ENCODE assay signal across 18 cellular contexts in genomic region chr10:121672733-121673132, GRCh38.
DNase-seq lines count a peak whose midpoint lies in the region; ATAC-seq, FAIRE-seq and TF ChIP-seq lines count a peak whose summit lies in the region.
"Had no signal": no experiment of that assay in that cellular context is flagged by ENCODE, and none has a peak within 500 bp of the region (broad histone marks: within the 10 kb centered on the region; RNA-seq: fewer than 3 reads in every experiment).

No MANE protein-coding gene starts in this region.

- TF ChIP-seq CTCF in H9 (conservative IDR thresholded peaks at IDR 0.05) (peak; percentile 18; the same call in 2 of the 3 replicates), H1 (IDR thresholded peaks at IDR 0.05; ENCODE audit: control extremely low read depth in 1 of 3, insufficient read depth in 1 of 3, low read depth in 1 of 3, low read length in 3 of 3) (peak in 2 of 3 experiments; percentile 15 to 38; a peak in 3 of 4 replicates), neural progenitor cell (IDR thresholded peaks at IDR 0.05) (no peak), esophagus squamous epithelium (IDR thresholded peaks at IDR 0.05) (no peak)

- H3K4ac ChIP-seq in H9 (ENCODE audit: low read depth, low read length): no peak overlapping the region
- no peak overlapping the region for H3K4ac ChIP-seq in H1 (replicated peaks; ENCODE audit: insufficient read length, low read depth, low read length)

- H3K14ac ChIP-seq in H9 (ENCODE audit: insufficient read depth, low read length) (no peak overlapping the region), H1 (ENCODE audit: insufficient read length) (no peak overlapping the region)

- CTCF ChIA-PET in H1 (lab: Charles Lee; ENCODE audit: partially characterized antibody): interaction anchor here (0.8 to 4.0 kb wide), 3 partner anchors 11 to 30 kb away, joined by 3 to 25 read pairs (median 5); no protein-coding TSS in a partner anchor

- TF ChIP-seq POLR2A in H1 (IDR thresholded peaks at IDR 0.05; ENCODE audit: control extremely low read depth in 1 of 2, low read depth in 2 of 2, low read length in 2 of 2): no peak
- no peak for TF ChIP-seq POLR2A in esophagus squamous epithelium (IDR thresholded peaks at IDR 0.05)

- H3K27ac ChIP-seq in BLaER1 (no peak overlapping the region), H9 (ENCODE audit: insufficient read length, low read depth, low read length) (no peak overlapping the region), H1 (ENCODE audit: low read depth, low read length) (no peak overlapping the region), neural progenitor cell (no peak overlapping the region), esophagus squamous epithelium (no peak overlapping the region)
- H3K27ac ChIP-seq: C4-2B, HL-60 had no signal

- no peak for FAIRE-seq in H1 (lab: Jason Lieb, UNC)
- FAIRE-seq: D721Med, G401.6, GM12891 had no signal

- DNase-seq in H9 (no peak), H1 (ENCODE audit: low read depth in 1 of 2, low spot score in 2 of 2) (no peak), neural progenitor cell (ENCODE audit: low spot score) (no peak), esophagus squamous epithelium (lab: John Stamatoyannopoulos, UW) (no peak)
- DNase-seq in activated CD4-positive, CD25-positive, alpha-beta regulatory T cell treated with anti-CD3 and anti-CD28 coated beads, Interleukin-2, amount 50 U/mL, for 72 hours: no peak
- DNase-seq in activated CD8-positive, alpha-beta memory T cell treated with anti-CD3 and anti-CD28 coated beads, Interleukin-2, amount 50 U/mL, for 4 hours: no peak
- DNase-seq: Caco-2; CD4-positive, alpha-beta T cell; GOT3 had no signal

- no peak overlapping the region for H2BK5ac ChIP-seq in H9 (ENCODE audit: insufficient read length, low read length)
- H2BK5ac ChIP-seq in H1 (ENCODE audit: low read depth, low read length): no peak overlapping the region

- no peak overlapping the region for H2BK12ac ChIP-seq in H9 (ENCODE audit: insufficient read length, low read depth, low read length)
- H2BK12ac ChIP-seq in H1 (ENCODE audit: low read depth, low read length): no peak overlapping the region

- intact Hi-C loops in esophagus squamous epithelium (cut with DNase I): no loop called here

- no peak for TF ChIP-seq EP300 in H1 (IDR thresholded peaks at IDR 0.05; ENCODE audit: borderline replicate concordance in 1 of 2, low read depth in 2 of 2, low read length in 2 of 2)

- no peaks in the 10 kb centered on the region for H3K23me2 ChIP-seq in H9 (ENCODE audit: insufficient read length, low read depth, low read length, poor library complexity, severe bottlenecking)
- H3K23me2 ChIP-seq in H1 (ENCODE audit: low read depth, low read length): no peaks in the 10 kb centered on the region

- H3K56ac ChIP-seq in H9 (ENCODE audit: insufficient read length, low read depth, low read length): no peak overlapping the region
- no peak overlapping the region for H3K56ac ChIP-seq in H1 (replicated peaks; ENCODE audit: insufficient read length, low read depth, low read length)

- peaks cover 6% of the 10 kb centered on the region for H3K27me3 Mint-ChIP-seq in H9 (ENCODE audit: low read depth)
- peaks cover 12% of the 10 kb centered on the region for H3K27me3 Mint-ChIP-seq in neural progenitor cell (ENCODE audit: insufficient read depth, low read depth)

- no peaks in the 10 kb centered on the region for H3K27me3 ChIP-seq in BLaER1
- H3K27me3 ChIP-seq in H9 (ENCODE audit: insufficient read depth, low read length): no peaks in the 10 kb centered on the region
- H3K27me3 ChIP-seq in H1 (replicated peaks in 1 of 4; ENCODE audit: control insufficient read depth in 3 of 4, extremely low read depth in 1 of 4, insufficient read depth in 3 of 4, low read length in 3 of 4): no peaks in the 10 kb centered on the region
- no peaks in the 10 kb centered on the region for H3K27me3 ChIP-seq in neural progenitor cell
- H3K27me3 ChIP-seq in esophagus squamous epithelium: no peaks in the 10 kb centered on the region

- H2BK15ac ChIP-seq in H9 (ENCODE audit: low read depth, low read length) (no peak overlapping the region), H1 (ENCODE audit: low read length) (peak overlapping the region; percentile 36; the same call in 1 of the 2 replicates)

- no peak overlapping the region for H4K91ac ChIP-seq in H9 (ENCODE audit: insufficient read length, low read depth, low read length)
- H4K91ac ChIP-seq in H1 (replicated peaks; ENCODE audit: insufficient read length, low read length): no peak overlapping the region

- H2BK120ac ChIP-seq in H9 (ENCODE audit: low read depth, low read length, poor library complexity, severe bottlenecking) (no peak overlapping the region), H1 (replicated peaks; ENCODE audit: low read depth, low read length) (no peak overlapping the region)

- peaks cover 56% of the 10 kb centered on the region for H3K4me1 ChIP-seq in BLaER1
- peaks cover 2% of the 10 kb centered on the region; the same call in 1 of the 2 replicates for H3K4me1 ChIP-seq in H9 (ENCODE audit: insufficient read depth, low read length)
- H3K4me1 ChIP-seq in H1 (replicated peaks in 1 of 4; ENCODE audit: control insufficient read depth in 3 of 4, insufficient read depth in 4 of 4, low read length in 3 of 4): peaks cover 4 to 13% (median 9%) of the 10 kb centered on the region in 4 experiments; a peak in 6 of 7 replicates
- peaks cover 32% of the 10 kb centered on the region for H3K4me1 ChIP-seq in neural progenitor cell
- H3K4me1 ChIP-seq in esophagus squamous epithelium: peaks cover 6 to 28% (median 21%) of the 10 kb centered on the region in 3 donors
- H3K4me1 ChIP-seq: Caco-2 had no signal

- H3K36me3 Mint-ChIP-seq in H9 (ENCODE audit: insufficient read depth in 1 of 3, low read depth in 3 of 3) (peaks cover 5 to 17% (median 6%) of the 10 kb centered on the region in 3 experiments; a peak in 5 of 7 replicates), neural progenitor cell (peaks cover 7% of the 10 kb centered on the region)

- H3K9me3 Mint-ChIP-seq in H9 (peaks cover 15 to 18% of the 10 kb centered on the region in 2 experiments), neural progenitor cell (peaks cover 20% of the 10 kb centered on the region)
- H3K9me3 Mint-ChIP-seq: CD4-positive, alpha-beta T cell had no signal

- 0 out of 4 replicates have a peak, but pooled peaks of 1 of the 2 experiments have one; percentile 22 for TF ChIP-seq RAD21 in H1 (IDR thresholded peaks at IDR 0.05 in 1 of 2, conservative IDR thresholded peaks at IDR 0.05 in 1 of 2; ENCODE audit: low read depth in 2 of 2, low read length in 2 of 2)

- peak overlapping the region; percentile 55 for H3K4me2 ChIP-seq in BLaER1
- no peak overlapping the region for H3K4me2 ChIP-seq in H9 (ENCODE audit: insufficient read depth, insufficient read length, low read length)
- no peak overlapping the region for H3K4me2 ChIP-seq in H1 (ENCODE audit: insufficient read depth in 1 of 2, low read depth in 2 of 2, low read length in 2 of 2)
- H3K4me2 ChIP-seq in neural progenitor cell: no peak overlapping the region

- WGBS in H9 (ENCODE audit: extremely low coverage, insufficient read length, low lambda C conversion rate): no CpG with 5 or more reads among the region's 9 CpGs
- WGBS in H1 (ENCODE audit: extremely low coverage in 1 of 2, insufficient coverage in 1 of 2, insufficient read length in 1 of 2, insufficient replicate concordance in 2 of 2, low coverage in 1 of 2, low lambda C conversion rate in 2 of 2, missing lambda C conversion rate in 1 of 2), 2 experiments: 76% methylated on average over 7 of the region's 9 CpGs; no CpG with 5 or more reads in 1 of the 2 experiments
- WGBS in esophagus squamous epithelium, 2 donors: 79 to 91% methylated on average over 6 to 8 of the region's 9 CpGs

- H4K20me1 ChIP-seq in BLaER1 (no peaks in the 10 kb centered on the region), H9 (ENCODE audit: control insufficient read depth, insufficient read depth, insufficient read length) (no peaks in the 10 kb centered on the region), H1 (replicated peaks in 1 of 2; ENCODE audit: control insufficient read depth in 1 of 2, insufficient read depth in 2 of 2, low read length in 2 of 2) (no peaks in the 10 kb centered on the region), neural progenitor cell (ENCODE audit: low read depth) (no peaks in the 10 kb centered on the region)

- H3K79me1 ChIP-seq in H9 (ENCODE audit: insufficient read depth, low read depth, low read length, poor library complexity, severe bottlenecking): no peaks in the 10 kb centered on the region
- H3K79me1 ChIP-seq in H1 (ENCODE audit: low read depth, low read length): no peaks in the 10 kb centered on the region

- H3K36me3 ChIP-seq in BLaER1: no peaks in the 10 kb centered on the region
- no peaks in the 10 kb centered on the region for H3K36me3 ChIP-seq in H1 (ENCODE audit: control insufficient read depth in 2 of 4, insufficient read depth in 4 of 4, low read length in 3 of 4)
- H3K36me3 ChIP-seq in neural progenitor cell: no peaks in the 10 kb centered on the region
- no peaks in the 10 kb centered on the region for H3K36me3 ChIP-seq in esophagus squamous epithelium
- H3K36me3 ChIP-seq: HAP-1 had no signal

- H3K18ac ChIP-seq in H9 (ENCODE audit: insufficient read length, low read depth, low read length) (no peak overlapping the region), H1 (ENCODE audit: extremely low read depth, low read length) (no peak overlapping the region)

- H3F3A ChIP-seq in neural progenitor cell (ENCODE audit: low read depth): peaks cover 20% of the 10 kb centered on the region

- H2AK5ac ChIP-seq in H9 (ENCODE audit: insufficient read length, low read length) (no peak overlapping the region), H1 (ENCODE audit: low read depth, low read length) (no peak overlapping the region)

- H3K9ac ChIP-seq in BLaER1 (no peak overlapping the region), H9 (ENCODE audit: extremely low read depth, insufficient read length, low read length) (no peak overlapping the region), H1 (replicated peaks in 1 of 4; ENCODE audit: extremely low read depth in 1 of 4, low read depth in 3 of 4, low read length in 3 of 4) (no peak overlapping the region), neural progenitor cell (no peak overlapping the region)

- POLR2A ChIA-PET in H1 (lab: Charles Lee; ENCODE audit: partially characterized antibody): no interaction called here

- H3K23ac ChIP-seq in H9 (ENCODE audit: insufficient read length, low read depth, low read length) (no peak overlapping the region), H1 (ENCODE audit: insufficient read length) (no peak overlapping the region)

- H4K8ac ChIP-seq in H9 (replicated peaks; ENCODE audit: insufficient read length, low read depth, low read length) (no peak overlapping the region), H1 (ENCODE audit: extremely low read depth, insufficient read depth, low read length) (no peak overlapping the region)

- H3K9me3 ChIP-seq in BLaER1 (peaks cover 20% of the 10 kb centered on the region), H9 (ENCODE audit: control insufficient read depth, low read depth, low read length) (no peaks in the 10 kb centered on the region), H1 (ENCODE audit: insufficient read depth in 2 of 2, low read depth in 1 of 2, low read length in 1 of 2) (peaks cover under 1 to 5% of the 10 kb centered on the region in 2 experiments; a peak in 3 of 4 replicates), neural progenitor cell (ENCODE audit: low read depth) (no peaks in the 10 kb centered on the region), esophagus squamous epithelium (no peaks in the 10 kb centered on the region)
- H3K9me3 ChIP-seq: HAP-1 had no signal

- no peak overlapping the region for H3K4me3 Mint-ChIP-seq in H9
- H3K4me3 Mint-ChIP-seq in neural progenitor cell: peak overlapping the region; percentile 22
- H3K4me3 Mint-ChIP-seq: B cell; CD4-positive, alpha-beta T cell had no signal

- no peak overlapping the region for H3K27ac Mint-ChIP-seq in H9
- peak overlapping the region; percentile 8 for H3K27ac Mint-ChIP-seq in neural progenitor cell
- H3K27ac Mint-ChIP-seq: B cell; CD4-positive, alpha-beta T cell had no signal

- H4K5ac ChIP-seq in H9 (ENCODE audit: insufficient read length, low read depth, low read length) (no peak overlapping the region), H1 (ENCODE audit: insufficient read length, low read depth, low read length) (no peak overlapping the region)

- H2AFZ ChIP-seq in H9 (ENCODE audit: low read length): no peak overlapping the region
- H2AFZ ChIP-seq in H1 (ENCODE audit: low read length): no peak overlapping the region
- H2AFZ ChIP-seq in neural progenitor cell (replicated peaks): no peak overlapping the region

- H2BK20ac ChIP-seq in H9 (ENCODE audit: low read depth, low read length, poor library complexity, severe bottlenecking): no peak overlapping the region
- no peak overlapping the region for H2BK20ac ChIP-seq in H1 (ENCODE audit: low read length)

- peaks cover 25 to 29% of the 10 kb centered on the region in 2 experiments for H3K4me1 Mint-ChIP-seq in H9
- H3K4me1 Mint-ChIP-seq in neural progenitor cell: peaks cover 39% of the 10 kb centered on the region
- H3K4me1 Mint-ChIP-seq: B cell had no signal

- no peak overlapping the region for H3K4me3 ChIP-seq in BLaER1
- H3K4me3 ChIP-seq in H1 (ENCODE audit: extremely low read depth in 1 of 4, insufficient read depth in 2 of 4, low read depth in 3 of 4, low read length in 4 of 4): no peak overlapping the region
- no peak overlapping the region for H3K4me3 ChIP-seq in neural progenitor cell
- H3K4me3 ChIP-seq in esophagus squamous epithelium: no peak overlapping the region
- H3K4me3 ChIP-seq: HAP-1 had no signal

- H3K79me2 ChIP-seq in H9 (ENCODE audit: insufficient read depth, low read length): no peaks in the 10 kb centered on the region
- no peaks in the 10 kb centered on the region for H3K79me2 ChIP-seq in H1 (ENCODE audit: control insufficient read depth in 1 of 2, insufficient read depth in 2 of 2, low read length in 2 of 2)
- no peaks in the 10 kb centered on the region for H3K79me2 ChIP-seq in neural progenitor cell (ENCODE audit: low read depth)

- H3T11ph ChIP-seq in H9 (ENCODE audit: low read length): no peak overlapping the region

- ATAC-seq in GM18870 (IDR thresholded peaks at IDR 0.05; ENCODE audit: unreplicated experiment): no peak

Comparison
In these comparisons a context has a peak if more than half of its experiments do, and no peak if none do; other contexts are left out.
1. CTCF ChIP-seq: peak in H9 (single experiment) and H1 (2 of 3); none in neural progenitor cell (single experiment) and esophagus squamous epithelium (0 of 6).